ENCODE assay signal across 9 cellular contexts in genomic region chr1:205523891-205524793, GRCh38. TPM values are rescaled to one million over a fixed set of nuclear protein-coding genes. Genes with fewer than 3 reads are reported as not detected.
DNase-seq lines count a peak whose midpoint lies in the region; ATAC-seq and TF ChIP-seq lines count a peak whose summit lies in the region.
"Had no signal": no experiment of that assay in that cellular context is flagged by ENCODE, and none has a peak within 500 bp of the region (broad histone marks: within the 10 kb centered on the region; RNA-seq: fewer than 3 reads in every experiment).

No MANE protein-coding gene starts in this region.

- no peak overlapping the region for H2AFZ ChIP-seq in Karpas-422 (ENCODE audit: low read length)
- no peak overlapping the region for H2AFZ ChIP-seq in fibroblast of lung (ENCODE audit: low read length)

- TF ChIP-seq POLR2A in Peyer's patch (IDR thresholded peaks at IDR 0.05), result no peak

- no peaks in the 10 kb centered on the region for H3K27me3 ChIP-seq in Karpas-422 (ENCODE audit: low read length)
- no peaks in the 10 kb centered on the region for H3K27me3 ChIP-seq in Peyer's patch
- H3K27me3 ChIP-seq in fibroblast of lung (ENCODE audit: control insufficient read depth, insufficient read depth, low read length), result peaks cover 2% of the 10 kb centered on the region

- H3K9me3 Mint-ChIP-seq in neural crest cell, result no peaks in the 10 kb centered on the region

- no peak for ATAC-seq in GM21526 (IDR thresholded peaks at IDR 0.05; ENCODE audit: low FRiP score, unreplicated experiment)

- H3K79me2 ChIP-seq in Karpas-422 (ENCODE audit: low read length) (no peaks in the 10 kb centered on the region), fibroblast of lung (ENCODE audit: control insufficient read depth, insufficient read depth, low read length) (no peaks in the 10 kb centered on the region)

- H3K27me3 Mint-ChIP-seq in neural crest cell (ENCODE audit: low read depth), result no peaks in the 10 kb centered on the region
- H3K27me3 Mint-ChIP-seq: activated naive CD8-positive, alpha-beta T cell had no signal

- H4K20me1 ChIP-seq in Karpas-422 (ENCODE audit: insufficient read depth, low read depth, low read length) (no peaks in the 10 kb centered on the region), fibroblast of lung (ENCODE audit: control insufficient read depth, extremely low read depth, insufficient read depth, low read length) (no peaks in the 10 kb centered on the region)

- H3K36me3 Mint-ChIP-seq in neural crest cell (ENCODE audit: low read depth), result no peaks in the 10 kb centered on the region
- H3K36me3 Mint-ChIP-seq: activated naive CD8-positive, alpha-beta T cell had no signal

- DNase-seq in DMS153 (lab: John Stamatoyannopoulos, UW), result peak; percentile 74
- peak; percentile 92 for DNase-seq in Karpas-422
- peak; percentile 56 to 90 (median 87) for DNase-seq in Peyer's patch
- DNase-seq in activated T-cell treated with anti-CD3 and anti-CD28 coated beads, Interleukin-2, amount 50 U/mL, for 48 hours, result peak; percentile 84 to 88
- peak; percentile 41 to 68 for DNase-seq in fibroblast of lung (ENCODE audit: low read depth in 2 of 2)
- peak; percentile 87 for DNase-seq in neural crest cell (ENCODE audit: low read depth, low spot score)
- peak; percentile 53 for DNase-seq in stromal cell of bone marrow (ENCODE audit: low read depth)

- H3K9me3 ChIP-seq in Karpas-422 (ENCODE audit: low read length) (no peaks in the 10 kb centered on the region), Peyer's patch (no peaks in the 10 kb centered on the region), fibroblast of lung (ENCODE audit: control insufficient read depth, insufficient read depth, low read depth, low read length) (no peaks in the 10 kb centered on the region)

- H3K4me3 ChIP-seq in Karpas-422 (ENCODE audit: low read length), result no peak overlapping the region
- no peak overlapping the region for H3K4me3 ChIP-seq in Peyer's patch
- H3K4me3 ChIP-seq in fibroblast of lung (replicated peaks in 1 of 4; ENCODE audit: control extremely low read depth in 1 of 4, insufficient read depth in 1 of 4, low read depth in 3 of 4, low read length in 4 of 4), result no peak overlapping the region

- H3K9me2 ChIP-seq in Karpas-422 (replicated peaks; ENCODE audit: insufficient read depth, low read length), result no peaks in the 10 kb centered on the region

- H3K4me1 Mint-ChIP-seq in neural crest cell, result peaks cover 29% of the 10 kb centered on the region

- H3K9ac ChIP-seq in Karpas-422 (ENCODE audit: low read length) (no peak overlapping the region), fibroblast of lung (ENCODE audit: insufficient read depth, low read length) (no peak overlapping the region)

- no peak overlapping the region for H3K27ac Mint-ChIP-seq in neural crest cell (ENCODE audit: unreplicated experiment)
- H3K27ac Mint-ChIP-seq: activated naive CD8-positive, alpha-beta T cell had no signal

- TF ChIP-seq CTCF in Peyer's patch (IDR thresholded peaks at IDR 0.05), result peak; percentile 34 to 84 (median 78)
- TF ChIP-seq CTCF in fibroblast of lung (conservative IDR thresholded peaks at IDR 0.05 in 1 of 2, IDR thresholded peaks at IDR 0.05 in 1 of 2; ENCODE audit: low read depth in 1 of 2, low read length in 2 of 2), result peak; percentile 74 to 77
- peak; percentile 87 for TF ChIP-seq CTCF in neural crest cell (conservative IDR thresholded peaks at IDR 0.05)

- H3K36me3 ChIP-seq in Karpas-422 (ENCODE audit: insufficient read depth, low read length), result no peaks in the 10 kb centered on the region
- peaks cover 0 to 6% (median 0%) of the 10 kb centered on the region in 3 donors for H3K36me3 ChIP-seq in Peyer's patch
- H3K36me3 ChIP-seq in fibroblast of lung (ENCODE audit: control insufficient read depth, insufficient read depth, low read length), result no peaks in the 10 kb centered on the region

- H3K4me2 ChIP-seq in Karpas-422 (ENCODE audit: low read depth, low read length, poor library complexity, severe bottlenecking) (no peak overlapping the region), fibroblast of lung (ENCODE audit: extremely low read depth, insufficient read depth, low read length) (no peak overlapping the region)

- H3K4me1 ChIP-seq in Karpas-422 (ENCODE audit: low read length) (peaks cover 1% of the 10 kb centered on the region), Peyer's patch (peaks cover 0 to 5% (median 0%) of the 10 kb centered on the region in 4 donors), fibroblast of lung (ENCODE audit: control insufficient read depth, extremely low read depth, insufficient read depth, low read length) (no peaks in the 10 kb centered on the region)

- H3K27ac ChIP-seq in Karpas-422 (ENCODE audit: low read length), result no peak overlapping the region
- H3K27ac ChIP-seq in Peyer's patch, result no peak overlapping the region
- H3K27ac ChIP-seq in fibroblast of lung (ENCODE audit: insufficient read depth, low read length), result no peak overlapping the region

- H3K4me3 Mint-ChIP-seq in neural crest cell, result no peak overlapping the region
- H3K4me3 Mint-ChIP-seq: activated naive CD8-positive, alpha-beta T cell had no signal

RNA-seq across cellular contexts. Expression of gene CDK18, which starts 19.7 kb away (rescaled TPM):
- total RNA-seq in Karpas-422 (2014; rRNA removed; shearing (Covaris generic); ENCODE audit: low replicate concordance), result 0.45 TPM in 1 of 2 replicates, not detected in the other
- 100 to 1,000 TPM in 1 of 4 donors, 10 to 100 TPM in 3; 47.0 to 126 (median 80.7) TPM for total RNA-seq in Peyer's patch
- 0.33 and 1.5 TPM in 2 replicates for total RNA-seq in fibroblast of lung
- polyA plus RNA-seq in fibroblast of lung, result 0.12 and 2.1 TPM in 2 replicates
- 0.54 and 7.0 TPM in 2 replicates for polyA plus RNA-seq in fibroblast of lung (2012)
- 36.0 TPM in 1 of 2 replicates, not detected in the other for polyA minus RNA-seq in fibroblast of lung (ENCODE audit: low replicate concordance)
- total RNA-seq in neural crest cell, result 26.4 and 30.8 TPM in 2 replicates

Comparison
In these comparisons a context has a peak if more than half of its experiments do, and no peak if none do; other contexts are left out.
1. RNA of gene CDK18, which starts 19.7 kb away (total RNA-seq): 47.0 to 126 TPM in Peyer's patch and 26.4 to 30.8 TPM in neural crest cell; 0.45 TPM in Karpas-422 and 0.33 to 1.5 TPM in fibroblast of lung; every median in the first group is over 10 times any median in the second.
2. Peak in every context shown above with its lines, with median percentiles within 50 percentile points of each other: DNase-seq and CTCF ChIP-seq.